In genomic region chr5:68214472-68215207, GRCh38 we compare ENCODE assay signal across 8 cellular contexts. TPM values are rescaled to one million over a fixed set of nuclear protein-coding genes. Genes with fewer than 3 reads are reported as not detected.
DNase-seq lines count a peak whose midpoint lies in the region; ATAC-seq and TF ChIP-seq lines count a peak whose summit lies in the region.

No MANE protein-coding gene starts in this region.

- peak overlapping the region; percentile 63 for H3K4me3 ChIP-seq in cardiac muscle cell
- H3K4me3 ChIP-seq in hepatocyte: peak overlapping the region; percentile 62
- H3K4me3 ChIP-seq in skeletal muscle satellite cell (ENCODE audit: low read length): peak overlapping the region; percentile 99

- peak overlapping the region; percentile 54 for H2AFZ ChIP-seq in hepatocyte

- DNase-seq in cardiac muscle cell (ENCODE audit: low read depth in 1 of 2, low spot score in 1 of 2) (peak; percentile 20 to 30), Right ventricle myocardium inferior (ENCODE audit: missing footprints) (no peak), hepatocyte (ENCODE audit: low spot score) (peak; percentile 32), NCI-H187 treated with DMSO at 0.1 percent for 48 hours (lab: John Stamatoyannopoulos, UW) (no peak), RPMI8226 (no peak)
- DNase-seq in activated CD4-positive, alpha-beta memory T cell treated with anti-CD3 and anti-CD28 coated beads, Interleukin-2, amount 10 ng/mL, durations not matched to agents 7 days and 5 days: no peak

- H3K9me3 Mint-ChIP-seq in activated CD4-positive, alpha-beta memory T cell treated with anti-CD3 and anti-CD28 coated beads, Interleukin-2, amount 10 ng/mL, durations not matched to agents 7 days and 5 days: peaks cover 23% of the 10 kb centered on the region

- no peaks in the 10 kb centered on the region for H3K9me2 ChIP-seq in hepatocyte (replicated peaks; ENCODE audit: insufficient read depth)

- H3K4me2 ChIP-seq in hepatocyte (peak overlapping the region; percentile 84), skeletal muscle satellite cell (ENCODE audit: low read length) (peak overlapping the region; percentile 98)

- H3K4me1 Mint-ChIP-seq in activated CD4-positive, alpha-beta memory T cell treated with anti-CD3 and anti-CD28 coated beads, Interleukin-2, amount 10 ng/mL, durations not matched to agents 7 days and 5 days: peaks cover 33% of the 10 kb centered on the region

- ATAC-seq in Right ventricle myocardium inferior (no peak), HG03064 (IDR thresholded peaks at IDR 0.05; ENCODE audit: low read depth, unreplicated experiment) (peak; percentile 17)

- POLR2A ChIA-PET in activated CD4-positive, alpha-beta memory T cell treated with anti-CD3 and anti-CD28 coated beads, Interleukin-2, amount 10 ng/mL, durations not matched to agents 7 days and 5 days (lab: Charles Lee): interaction anchor here (0.9 to 4.0 kb wide), 22 partner anchors 9 to 1053 kb away, joined by 3 to 51 read pairs (median 9); no protein-coding TSS in a partner anchor

- no peaks in the 10 kb centered on the region for H3K27me3 Mint-ChIP-seq in activated CD4-positive, alpha-beta memory T cell treated with anti-CD3 and anti-CD28 coated beads, Interleukin-2, amount 10 ng/mL, durations not matched to agents 7 days and 5 days

- H3K27ac Mint-ChIP-seq in activated CD4-positive, alpha-beta memory T cell treated with anti-CD3 and anti-CD28 coated beads, Interleukin-2, amount 10 ng/mL, durations not matched to agents 7 days and 5 days: peak overlapping the region; percentile 88

- H3K4me1 ChIP-seq in cardiac muscle cell (ENCODE audit: low read depth) (peaks cover 15% of the 10 kb centered on the region), hepatocyte (ENCODE audit: insufficient read depth) (peaks cover 14% of the 10 kb centered on the region), skeletal muscle satellite cell (ENCODE audit: control insufficient read depth, insufficient read depth, low read length) (peaks cover 24% of the 10 kb centered on the region)

- CTCF ChIA-PET in activated CD4-positive, alpha-beta memory T cell treated with anti-CD3 and anti-CD28 coated beads, Interleukin-2, amount 10 ng/mL, durations not matched to agents 7 days and 5 days (lab: Charles Lee): interaction anchor here (1.0 to 2.7 kb wide), 8 partner anchors 32 to 1386 kb away, joined by 3 to 33 read pairs (median 9); no protein-coding TSS in a partner anchor

- 3% methylated on average over 36 of the region's 37 CpGs for WGBS in hepatocyte (ENCODE audit: low lambda C conversion rate, missing lambda C conversion rate)

- H3K9me3 ChIP-seq in cardiac muscle cell (ENCODE audit: low read depth) (no peaks in the 10 kb centered on the region), hepatocyte (ENCODE audit: low read depth) (no peaks in the 10 kb centered on the region), skeletal muscle satellite cell (replicated peaks; ENCODE audit: low read length) (no peaks in the 10 kb centered on the region)

- H3K27ac ChIP-seq in cardiac muscle cell: peak overlapping the region; percentile 93
- H3K27ac ChIP-seq in hepatocyte: peak overlapping the region; percentile 98

- H3K36me3 ChIP-seq in cardiac muscle cell (no peaks in the 10 kb centered on the region), hepatocyte (replicated peaks; ENCODE audit: insufficient read depth, low read depth) (no peaks in the 10 kb centered on the region), skeletal muscle satellite cell (ENCODE audit: insufficient read depth, low read length) (no peaks in the 10 kb centered on the region)

- peaks cover 38% of the 10 kb centered on the region for H3K36me3 Mint-ChIP-seq in activated CD4-positive, alpha-beta memory T cell treated with anti-CD3 and anti-CD28 coated beads, Interleukin-2, amount 10 ng/mL, durations not matched to agents 7 days and 5 days (ENCODE audit: low read depth)

- H3K79me2 ChIP-seq in hepatocyte: peaks cover 40% of the 10 kb centered on the region

- TF ChIP-seq CTCF in cardiac muscle cell (IDR thresholded peaks at IDR 0.05; ENCODE audit: low read depth, low read length): no peak
- TF ChIP-seq CTCF in hepatocyte (IDR thresholded peaks at IDR 0.05; ENCODE audit: poor library complexity): no peak

- H3K4me3 Mint-ChIP-seq in activated CD4-positive, alpha-beta memory T cell treated with anti-CD3 and anti-CD28 coated beads, Interleukin-2, amount 10 ng/mL, durations not matched to agents 7 days and 5 days: peak overlapping the region; percentile 85

- intact Hi-C loops in Right ventricle myocardium inferior (cut with DNase I): loop anchor here (2.0 to 10.0 kb wide), 7 partner anchors 38 to 970 kb away; no protein-coding TSS in a partner anchor

- peak overlapping the region; percentile 97 for H3K9ac ChIP-seq in skeletal muscle satellite cell (ENCODE audit: low read depth, low read length)

- peaks cover 30% of the 10 kb centered on the region for H4K20me1 ChIP-seq in hepatocyte (ENCODE audit: insufficient read depth, poor library complexity, severe bottlenecking)

- H3K27me3 ChIP-seq in cardiac muscle cell (no peaks in the 10 kb centered on the region), hepatocyte (no peaks in the 10 kb centered on the region), skeletal muscle satellite cell (ENCODE audit: control insufficient read depth, insufficient read depth, low read length) (no peaks in the 10 kb centered on the region)

RNA-seq across cellular contexts. Expression of gene PIK3R1, which starts 0.9 kb away (rescaled TPM):
- total RNA-seq in cardiac muscle cell: 13.3 and 17.5 TPM in 2 replicates
- 15.1 and 15.4 TPM in 2 replicates for polyA plus RNA-seq in cardiac muscle cell
- 113 TPM for total RNA-seq in Right ventricle myocardium inferior
- total RNA-seq in activated CD4-positive, alpha-beta memory T cell treated with anti-CD3 and anti-CD28 coated beads, Interleukin-2, amount 10 ng/mL, durations not matched to agents 7 days and 5 days: 10 to 100 TPM; 83.1 to 86.4 TPM
- 86.3 and 109 TPM in 2 replicates for total RNA-seq in hepatocyte
- 36.4 and 38.9 TPM in 2 replicates for polyA plus RNA-seq in hepatocyte
- 27.3 and 40.8 TPM in 2 replicates for total RNA-seq in skeletal muscle satellite cell (2012; rRNA removed)

Comparison
In these comparisons a context has a peak if more than half of its experiments do, and no peak if none do; other contexts are left out.
1. DNase-seq: peak in cardiac muscle cell (2 of 2) and hepatocyte (single experiment); none in Right ventricle myocardium inferior (single experiment), activated CD4-positive, alpha-beta memory T cell treated with anti-CD3 and anti-CD28 coated beads, Interleukin-2, amount 10 ng/mL, durations not matched to agents 7 days and 5 days (single experiment), NCI-H187 treated with DMSO at 0.1 percent for 48 hours (single experiment) and RPMI8226 (single experiment).
2. Peak in every context shown above with its lines, with median percentiles within 50 percentile points of each other: H3K4me3 ChIP-seq.